Comparison of ENCODE assay signal across 17 cellular contexts in the genomic region with DNA sequence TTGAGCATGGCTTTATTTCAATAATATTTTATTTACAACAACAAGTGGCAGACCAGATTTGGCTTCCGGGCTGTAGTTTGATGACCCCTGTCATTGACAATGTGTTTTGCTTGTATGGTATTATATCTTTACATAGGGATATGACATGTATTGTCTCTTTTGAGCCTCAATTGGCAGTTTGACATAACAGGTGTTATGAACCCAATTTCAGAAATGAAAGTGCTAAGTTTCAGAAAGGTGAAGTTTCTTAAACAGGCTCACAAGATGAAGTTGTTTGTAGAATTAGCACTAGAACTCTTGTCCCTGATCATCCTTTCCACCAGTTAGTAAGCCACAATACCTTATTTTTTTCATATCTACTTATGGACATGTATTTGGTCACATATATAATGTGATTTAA.
"Had no signal": no experiment of that assay in that cellular context is flagged by ENCODE, and none has a peak within 500 bp of the region (broad histone marks: within the 10 kb centered on the region; RNA-seq: fewer than 3 reads in every experiment).

No MANE protein-coding gene starts in this region.

- DNase-seq: esophagus squamous epithelium; foreskin fibroblast; kidney; left colon; left ventricle myocardium superior; mesenchymal stem cell; midbrain; nucleus accumbens; ovary; sigmoid colon; stimulated activated CD4-positive, alpha-beta T cell treated with anti-CD3 and anti-CD28 coated beads, Interleukin-2, amount 100 ng/mL, for 24 hours; stimulated activated CD4-positive, alpha-beta T cell treated with anti-CD3 and anti-CD28 coated beads, Interleukin-4, amount 100 ng/mL, for 4 hours; stimulated activated naive B cell treated with anti-CD40 and anti-IgM and Interleukin-4, amounts not matched to agents 10 μg/mL and 1 μg/mL and 100 μg/mL, for 72 hours; stimulated activated naive CD8-positive, alpha-beta T cell treated with anti-CD3 and anti-CD28 coated beads, Interleukin-15, amount 100 ng/mL, for 72 hours; testis; upper lobe of right lung had no signal

- ATAC-seq: left colon; left ventricle myocardium superior; natural killer cell treated with Interleukin-12 subunit alpha and Interleukin-12 subunit beta and Interleukin-15 and Interleukin-18, amount 100 ng/mL, for 72 hours; stimulated activated naive B cell treated with anti-CD40 and anti-IgM and Interleukin-4, amounts not matched to agents 10 μg/mL and 1 μg/mL and 100 μg/mL, for 72 hours; stimulated activated naive CD8-positive, alpha-beta T cell treated with anti-CD3 and anti-CD28 coated beads, Interleukin-15, amount 100 ng/mL, for 72 hours; upper lobe of right lung had no signal
